Comparison of ENCODE assay signal across 9 cellular contexts in the genomic region with DNA sequence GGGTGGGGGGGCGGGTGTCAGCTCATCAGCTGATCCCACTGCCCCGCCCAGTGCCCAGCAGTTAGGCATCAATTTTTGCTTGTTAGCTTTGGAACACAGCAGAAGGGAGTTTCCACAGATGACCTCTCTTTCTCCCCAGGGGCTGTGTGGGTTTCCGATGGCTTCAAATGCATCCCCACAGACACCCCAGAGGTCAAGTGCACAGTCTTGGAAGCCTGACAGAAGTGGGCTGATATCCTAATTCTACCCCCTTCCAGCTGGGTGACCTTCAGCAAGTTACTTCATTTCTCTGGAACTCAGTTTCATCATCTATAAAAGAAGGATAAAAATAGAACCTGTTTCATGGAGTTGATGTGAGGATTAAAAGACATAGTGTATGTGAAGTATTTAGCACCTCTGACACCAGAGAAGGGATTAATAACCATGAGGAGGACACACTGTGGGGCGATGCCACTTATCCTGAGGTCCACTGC. TPM values are rescaled to one million over a fixed set of nuclear protein-coding genes. Genes with fewer than 3 reads are reported as not detected.
DNase-seq lines count a peak whose midpoint lies in the region; ATAC-seq and TF ChIP-seq lines count a peak whose summit lies in the region.
"Had no signal": no experiment of that assay in that cellular context is flagged by ENCODE, and none has a peak within 500 bp of the region (broad histone marks: within the 10 kb centered on the region; RNA-seq: fewer than 3 reads in every experiment).

No MANE protein-coding gene starts in this region.

- no peak overlapping the region for H3K4me3 ChIP-seq in PC-9
- no peak overlapping the region for H3K4me3 ChIP-seq in lower leg skin (ENCODE audit: low read depth, poor library complexity, severe bottlenecking)

- no peaks in the 10 kb centered on the region for H3K27me3 ChIP-seq in PC-9 (ENCODE audit: insufficient read depth, low read depth)
- H3K27me3 ChIP-seq in foreskin keratinocyte = no peaks in the 10 kb centered on the region

- intact Hi-C loops in PC-9 (cut with micrococcal nuclease; ENCODE audit: unreplicated experiment) = no loop called here
- intact Hi-C loops in posterior cingulate gyrus (cut with DNase I) = no loop called here
- intact Hi-C loops in lower leg skin (cut with DNase I; ENCODE audit: low total_unique reads) = loop anchor here (10.0 kb wide), 1 partner anchor 51 kb away; no protein-coding TSS in a partner anchor

- no peak for TF ChIP-seq CTCF in GM10266 (IDR thresholded peaks at IDR 0.05; ENCODE audit: control insufficient read depth, insufficient read depth, low read depth, missing control alignments)
- TF ChIP-seq CTCF in PC-9 (conservative IDR thresholded peaks at IDR 0.05) = no peak
- no peak for TF ChIP-seq CTCF in foreskin keratinocyte (conservative IDR thresholded peaks at IDR 0.05)
- TF ChIP-seq CTCF in lower leg skin (IDR thresholded peaks at IDR 0.05) = no peak

- H4K20me1 ChIP-seq in PC-9 (ENCODE audit: insufficient read depth) = no peaks in the 10 kb centered on the region

- no peaks in the 10 kb centered on the region for H3K9me2 ChIP-seq in PC-9 (ENCODE audit: insufficient read depth)

- no peaks in the 10 kb centered on the region for H3K9me3 ChIP-seq in PC-9 (ENCODE audit: insufficient read depth, low read depth)

- CTCF ChIA-PET in PC-9 (lab: Charles Lee) = interaction anchor here (0.6 kb wide), 1 partner anchor 22 kb away, joined by 3 read pairs; the partner anchor contains the start of gene TTC9

- H3K27ac ChIP-seq in PC-9 (peak overlapping the region; percentile 99), foreskin keratinocyte (no peak overlapping the region)

- no peaks in the 10 kb centered on the region for H3K9me3 Mint-ChIP-seq in activated naive CD4-positive, alpha-beta T cell treated with anti-CD3 and anti-CD28 coated beads, Interleukin-2, amount 50 U/mL, for 72 hours

- peaks cover 0 to 15% of the 10 kb centered on the region in 2 donors for H3K36me3 Mint-ChIP-seq in activated naive CD4-positive, alpha-beta T cell treated with anti-CD3 and anti-CD28 coated beads, Interleukin-2, amount 50 U/mL, for 72 hours

- POLR2A ChIA-PET in PC-9 (lab: Charles Lee; ENCODE audit: unreplicated experiment) = no interaction called here

- H3K4me1 ChIP-seq in PC-9 (replicated peaks; ENCODE audit: insufficient read depth) (peaks cover 71% of the 10 kb centered on the region), foreskin keratinocyte (peaks cover 24% of the 10 kb centered on the region)

- no peak for TF ChIP-seq POLR2A in lower leg skin (IDR thresholded peaks at IDR 0.05)

- BruUV-seq in PC-9 (replicated peaks; lab: Mats Ljungman, UMichigan) = no TSS peak

- ATAC-seq in GM21786 (IDR thresholded peaks at IDR 0.05; ENCODE audit: unreplicated experiment) = peak; percentile 38
- no peak for ATAC-seq in foreskin keratinocyte
- ATAC-seq in activated naive CD4-positive, alpha-beta T cell treated with anti-CD3 and anti-CD28 coated beads, Interleukin-2, amount 50 U/mL, for 72 hours = no peak

- H3K79me2 ChIP-seq in PC-9 (ENCODE audit: low read depth) = peaks cover 5% of the 10 kb centered on the region; the same call in 1 of the 2 replicates

- no peak overlapping the region for H2AFZ ChIP-seq in PC-9

- peak overlapping the region; percentile 91 for H3K4me2 ChIP-seq in PC-9

- DNase-seq in GM10266 (ENCODE audit: extremely low spot score) (peak; percentile 35), PC-9 (peak in 1 of 2 experiments; percentile 65), myocyte (ENCODE audit: low read depth) (peak; percentile 95), posterior cingulate gyrus (no peak), foreskin keratinocyte (no peak), lower leg skin (ENCODE audit: low spot score in 2 of 2) (no peak)
- DNase-seq in activated naive CD4-positive, alpha-beta T cell treated with anti-CD3 and anti-CD28 coated beads, Interleukin-2, amount 50 U/mL, for 72 hours (ENCODE audit: low spot score in 2 of 2) = no peak

- H3F3A ChIP-seq in PC-9 (ENCODE audit: insufficient read depth, low read depth) = peaks cover 42% of the 10 kb centered on the region

- no peak overlapping the region for H3K27ac Mint-ChIP-seq in activated naive CD4-positive, alpha-beta T cell treated with anti-CD3 and anti-CD28 coated beads, Interleukin-2, amount 50 U/mL, for 72 hours

- H3K36me3 ChIP-seq in PC-9 (ENCODE audit: low read depth) = peaks cover 5% of the 10 kb centered on the region; the same call in 1 of the 2 replicates

- WGBS in lower leg skin, 2 donors = 58 to 71% methylated on average over 4 of the region's 4 CpGs

RNA-seq across cellular contexts. Expression of gene TTC9, which starts 22.0 kb away (rescaled TPM):
- total RNA-seq in PC-9 (2021) (9.3 and 9.9 TPM in 2 replicates), myocyte (39.5 and 61.5 TPM in 2 replicates), foreskin keratinocyte (0.28 and 0.95 TPM in 2 replicates), lower leg skin (10 to 100 TPM in 2 of 4 donors, 1 to 10 TPM in 2; 6.3 to 10.2 (median 8.7) TPM)
- polyA plus RNA-seq in myocyte (2012) = 34.3 TPM
- polyA plus RNA-seq in foreskin keratinocyte = 0.29 and 0.75 TPM in 2 replicates
- 1 to 10 TPM; 6.2 to 6.5 TPM for total RNA-seq in activated naive CD4-positive, alpha-beta T cell treated with anti-CD3 and anti-CD28 coated beads, Interleukin-2, amount 50 U/mL, for 72 hours
- total RNA-seq: endothelial cell of umbilical vein had no signal

Comparison
In these comparisons a context has a peak if more than half of its experiments do, and no peak if none do; other contexts are left out.
1. DNase-seq: peak in GM10266 (single experiment) and myocyte (single experiment); none in posterior cingulate gyrus (0 of 10), foreskin keratinocyte (0 of 2), lower leg skin (0 of 2) and activated naive CD4-positive, alpha-beta T cell treated with anti-CD3 and anti-CD28 coated beads, Interleukin-2, amount 50 U/mL, for 72 hours (0 of 2).